Comparison of ENCODE assay signal across 28 cellular contexts in genomic region chr12:19065871-19066270, GRCh38.
"Had no signal": no experiment of that assay in that cellular context is flagged by ENCODE, and none has a peak within 500 bp of the region (broad histone marks: within the 10 kb centered on the region; RNA-seq: fewer than 3 reads in every experiment).

No MANE protein-coding gene starts in this region.

- H3K27ac ChIP-seq: cardiac muscle cell, colonic mucosa, epithelial cell of prostate, esophagus squamous epithelium, left ventricle myocardium inferior, skin epidermis, thoracic aorta, vagina had no signal

- H3K27me3 Mint-ChIP-seq: activated CD4-positive, alpha-beta T cell treated with anti-CD3 and anti-CD28 coated beads for 36 hours; activated naive CD8-positive, alpha-beta T cell; stimulated activated naive CD8-positive, alpha-beta T cell treated with anti-CD3 and anti-CD28 coated beads, Interleukin-15, Interleukin-2, amounts not matched to agents 100 ng/mL and 50 ng/mL, for 24 hours had no signal

- H3K4me3 ChIP-seq: cardiac muscle cell, colonic mucosa, esophagus squamous epithelium, left ventricle myocardium inferior, lung, mucosa of descending colon, skin epidermis, thoracic aorta, vagina had no signal

- H3K9me3 Mint-ChIP-seq: stimulated activated effector memory CD8-positive, alpha-beta T cell treated with anti-CD3 and anti-CD28 coated beads, Interleukin-12 subunit alpha, Interleukin-12 subunit beta, amount 100 ng/mL, for 72 hours; stimulated activated naive CD8-positive, alpha-beta T cell treated with anti-CD3 and anti-CD28 coated beads, Interleukin-15, Interleukin-2, amounts not matched to agents 100 ng/mL and 50 ng/mL, for 24 hours had no signal

- H3K27ac Mint-ChIP-seq: activated CD4-positive, alpha-beta T cell treated with anti-CD3 and anti-CD28 coated beads for 36 hours; activated naive CD8-positive, alpha-beta T cell; stimulated activated effector memory CD8-positive, alpha-beta T cell treated with anti-CD3 and anti-CD28 coated beads, Interleukin-12 subunit alpha, Interleukin-12 subunit beta, amount 100 ng/mL, for 72 hours; stimulated activated naive CD8-positive, alpha-beta T cell treated with anti-CD3 and anti-CD28 coated beads, Interleukin-15, Interleukin-2, amounts not matched to agents 100 ng/mL and 50 ng/mL, for 24 hours had no signal

- H3K4me3 Mint-ChIP-seq: activated CD4-positive, alpha-beta T cell treated with anti-CD3 and anti-CD28 coated beads for 36 hours; activated naive CD8-positive, alpha-beta T cell; neural crest cell; stimulated activated effector memory CD8-positive, alpha-beta T cell treated with anti-CD3 and anti-CD28 coated beads, Interleukin-12 subunit alpha, Interleukin-12 subunit beta, amount 100 ng/mL, for 72 hours; stimulated activated naive CD8-positive, alpha-beta T cell treated with anti-CD3 and anti-CD28 coated beads, Interleukin-15, Interleukin-2, amounts not matched to agents 100 ng/mL and 50 ng/mL, for 24 hours had no signal

- H3K36me3 ChIP-seq: cardiac muscle cell, colonic mucosa, esophagus squamous epithelium, left ventricle myocardium inferior, thoracic aorta, vagina had no signal

- H3K36me3 Mint-ChIP-seq: activated naive CD8-positive, alpha-beta T cell; stimulated activated effector memory CD8-positive, alpha-beta T cell treated with anti-CD3 and anti-CD28 coated beads, Interleukin-12 subunit alpha, Interleukin-12 subunit beta, amount 100 ng/mL, for 72 hours had no signal

- ATAC-seq: activated CD4-positive, alpha-beta T cell treated with anti-CD3 and anti-CD28 coated beads for 36 hours; mucosa of descending colon; sciatic nerve; stimulated activated effector memory CD8-positive, alpha-beta T cell treated with anti-CD3 and anti-CD28 coated beads, Interleukin-12 subunit alpha, Interleukin-12 subunit beta, amount 100 ng/mL, for 72 hours had no signal

- DNase-seq: activated CD4-positive, alpha-beta T cell treated with anti-CD3 and anti-CD28 coated beads for 36 hours; activated CD4-positive, alpha-beta T cell treated with anti-CD3 and anti-CD28 coated beads, Interleukin-2, amount 50 U/mL, for 4 hours; activated CD4-positive, CD25-positive, alpha-beta regulatory T cell; activated effector memory CD4-positive, alpha-beta T cell treated with Interleukin-2 at 50 U/mL for 16 hours; activated naive CD4-positive, alpha-beta T cell treated with Interleukin-2 at 50 U/mL for 16 hours; anterior cingulate cortex; cerebellar nuclear complex; colonic mucosa; effector CD8-positive, alpha-beta T cell; esophagus squamous epithelium; foreskin melanocyte; left ventricle myocardium inferior; mucosa of descending colon; stimulated activated CD4-positive, alpha-beta T cell treated with anti-CD3 and anti-CD28 coated beads, Interleukin-12 subunit alpha, Interleukin-12 subunit beta, amount 100 ng/mL, for 4 hours; stimulated activated CD4-positive, alpha-beta T cell treated with anti-CD3 and anti-CD28 coated beads, Interleukin-4, amount 100 ng/mL, for 1 hour; T-helper 1 cell; trophoblast cell had no signal

- H3K4me1 ChIP-seq: colonic mucosa, esophagus squamous epithelium, left ventricle myocardium inferior, vagina had no signal

- H3K9me3 ChIP-seq: colonic mucosa, esophagus squamous epithelium, left ventricle myocardium inferior, mucosa of descending colon, thoracic aorta, vagina had no signal

- H3K4me1 Mint-ChIP-seq: activated CD4-positive, alpha-beta T cell treated with anti-CD3 and anti-CD28 coated beads for 36 hours; stimulated activated effector memory CD8-positive, alpha-beta T cell treated with anti-CD3 and anti-CD28 coated beads, Interleukin-12 subunit alpha, Interleukin-12 subunit beta, amount 100 ng/mL, for 72 hours had no signal

- H3K27me3 ChIP-seq: cardiac muscle cell, colonic mucosa, esophagus squamous epithelium, vagina had no signal
